ENCODE assay signal across 15 cellular contexts in genomic region chr18:48986851-48987761, GRCh38.
"Had no signal": no experiment of that assay in that cellular context is flagged by ENCODE, and none has a peak within 500 bp of the region (broad histone marks: within the 10 kb centered on the region; RNA-seq: fewer than 3 reads in every experiment).

No MANE protein-coding gene starts in this region.

- H3K9me3 Mint-ChIP-seq: naive B cell; T-helper 1 cell treated with Interleukin-12 subunit alpha and Interleukin-12 subunit beta and Interleukin-4 antibody, amounts not matched to agents 30 μg/mL and 1 μg/mL, for 36 hours had no signal

- H3K9me3 ChIP-seq: gastrocnemius medialis, psoas muscle had no signal

- H3K4me1 ChIP-seq: gastrocnemius medialis, psoas muscle had no signal

- ATAC-seq: gastrocnemius medialis, psoas muscle, sciatic nerve, SK-N-SH treated with all-trans-retinoic acid at 6 μM for 48 hours had no signal

- H3K36me3 Mint-ChIP-seq: activated naive CD8-positive, alpha-beta T cell; naive B cell had no signal

- H3K27me3 ChIP-seq: cardiac muscle cell, gastrocnemius medialis had no signal

- H3K27ac Mint-ChIP-seq: activated naive CD8-positive, alpha-beta T cell; T-helper 1 cell treated with Interleukin-12 subunit alpha and Interleukin-12 subunit beta and Interleukin-4 antibody, amounts not matched to agents 30 μg/mL and 1 μg/mL, for 36 hours had no signal

- DNase-seq: activated CD4-positive, alpha-beta T cell treated with anti-CD3 and anti-CD28 coated beads, Interleukin-2, amount 50 U/mL, for 1 hour; activated CD4-positive, CD25-positive, alpha-beta regulatory T cell; activated T-cell treated with anti-CD3 and anti-CD28 coated beads, Interleukin-2, amount 50 U/mL, for 1 hour; effector CD4-positive, alpha-beta T cell; gastrocnemius medialis; naive B cell; stimulated activated CD4-positive, alpha-beta T cell treated with anti-CD3 and anti-CD28 coated beads, Interleukin-12 subunit alpha, Interleukin-12 subunit beta, amount 100 ng/mL, for 4 hours; stimulated activated naive CD4-positive, alpha-beta T cell treated with Interleukin-2 at 50 U/mL for 16 hours had no signal

- H3K27ac ChIP-seq: cardiac muscle cell, gastrocnemius medialis, psoas muscle had no signal

- H3K4me3 Mint-ChIP-seq: activated naive CD8-positive, alpha-beta T cell; naive B cell; T-helper 1 cell treated with Interleukin-12 subunit alpha and Interleukin-12 subunit beta and Interleukin-4 antibody, amounts not matched to agents 30 μg/mL and 1 μg/mL, for 36 hours had no signal

- H3K36me3 ChIP-seq: cardiac muscle cell, gastrocnemius medialis had no signal

- H3K4me3 ChIP-seq: cardiac muscle cell, gastrocnemius medialis, lung, psoas muscle had no signal
